Comparison of ENCODE assay signal across 18 cellular contexts in genomic region chr4:7744131-7744804, GRCh38.
A peak's percentile ranks its signal among the peaks of the same experiment; 100 is the strongest.
DNase-seq lines count a peak whose midpoint lies in the region; ATAC-seq, FAIRE-seq and TF ChIP-seq lines count a peak whose summit lies in the region.
"Had no signal": no experiment of that assay in that cellular context is flagged by ENCODE, and none has a peak within 500 bp of the region (broad histone marks: within the 10 kb centered on the region; RNA-seq: fewer than 3 reads in every experiment).

No MANE protein-coding gene starts in this region.

- no peak overlapping the region for H3K4me2 ChIP-seq in GM12878 (ENCODE audit: control insufficient read depth, insufficient read depth)
- H3K4me2 ChIP-seq: KMS-11 had no signal

- FAIRE-seq in GM12878 (lab: Jason Lieb, UNC), result no peak

- TF ChIP-seq POLR2A in GM12878 (IDR thresholded peaks at IDR 0.05; ENCODE audit: low read depth, low read length), result no peak

- no peak overlapping the region for H3K4me3 Mint-ChIP-seq in activated CD4-positive, alpha-beta T cell treated with anti-CD3 and anti-CD28 coated beads, Interleukin-2, amount 10 ng/mL, durations not matched to agents 7 days and 5 days
- H3K4me3 Mint-ChIP-seq: activated T-cell treated with anti-CD3 and anti-CD28 coated beads, Interleukin-2, amount 50 U/mL, for 4 hours had no signal

- no peak overlapping the region for H3K27ac Mint-ChIP-seq in activated CD4-positive, alpha-beta T cell treated with anti-CD3 and anti-CD28 coated beads, Interleukin-2, amount 10 ng/mL, durations not matched to agents 7 days and 5 days

- H3K4me3 ChIP-seq in right atrium auricular region (no peak overlapping the region), GM12878 (no peak overlapping the region), muscle layer of colon (ENCODE audit: low read depth in 1 of 2, low read length in 2 of 2) (no peak overlapping the region), brain microvascular endothelial cell (ENCODE audit: low read depth, low read length) (no peak overlapping the region)
- H3K4me3 ChIP-seq: cardiac muscle cell, esophagus squamous epithelium, ovary had no signal

- RAD21 ChIA-PET in GM12878 (lab: Charles Lee; ENCODE audit: unreplicated experiment), result no interaction called here

- POLR2A ChIA-PET in GM12878 (lab: Charles Lee) (no interaction called here), HEK293T (lab: Yijun Ruan, JAX) (no interaction called here)
- POLR2A ChIA-PET in activated CD4-positive, alpha-beta T cell treated with anti-CD3 and anti-CD28 coated beads, Interleukin-2, amount 10 ng/mL, durations not matched to agents 7 days and 5 days (lab: Charles Lee), result no interaction called here

- no peaks in the 10 kb centered on the region for H4K20me1 ChIP-seq in GM12878 (ENCODE audit: control insufficient read depth, insufficient read depth)

- ATAC-seq in Right ventricle myocardium superior (ENCODE audit: poor library complexity), result peak; percentile 56
- no peak; the same call in 2 of the 3 replicates for ATAC-seq in GM12878
- ATAC-seq in HG03045 (IDR thresholded peaks at IDR 0.05; ENCODE audit: unreplicated experiment), result no peak
- ATAC-seq: activated T-cell treated with anti-CD3 and anti-CD28 coated beads, Interleukin-2, amount 50 U/mL, for 4 hours; PC-3 had no signal

- H3K79me2 ChIP-seq in GM12878 (ENCODE audit: control insufficient read depth, insufficient read depth, low read length), result no peaks in the 10 kb centered on the region

- TF ChIP-seq EP300 in GM12878 (IDR thresholded peaks at IDR 0.05; ENCODE audit: borderline replicate concordance in 1 of 2, control insufficient read depth in 1 of 2, low read depth in 2 of 2, low read length in 2 of 2), result no peak

- no peaks in the 10 kb centered on the region for H3K36me3 Mint-ChIP-seq in activated CD4-positive, alpha-beta T cell treated with anti-CD3 and anti-CD28 coated beads, Interleukin-2, amount 10 ng/mL, durations not matched to agents 7 days and 5 days (ENCODE audit: low read depth)

- WGBS in GM12878 (ENCODE audit: insufficient coverage, insufficient replicate concordance, low lambda C conversion rate, missing lambda C conversion rate), result 64% methylated on average over 16 of the region's 16 CpGs

- no peaks in the 10 kb centered on the region for H3K27me3 Mint-ChIP-seq in activated CD4-positive, alpha-beta T cell treated with anti-CD3 and anti-CD28 coated beads, Interleukin-2, amount 10 ng/mL, durations not matched to agents 7 days and 5 days

- no peak overlapping the region for H3K27ac ChIP-seq in right atrium auricular region
- H3K27ac ChIP-seq in GM12878 (ENCODE audit: control insufficient read depth, insufficient read depth), result no peak overlapping the region
- peak overlapping the region; percentile 4 for H3K27ac ChIP-seq in muscle layer of colon (ENCODE audit: low read depth, low read length)
- no peak overlapping the region for H3K27ac ChIP-seq in brain microvascular endothelial cell
- H3K27ac ChIP-seq: cardiac muscle cell, esophagus squamous epithelium, KMS-11, ovary had no signal

- no peak overlapping the region for H2AFZ ChIP-seq in GM12878 (ENCODE audit: control insufficient read depth, low read depth, low read length)

- no peaks in the 10 kb centered on the region for H3K9me3 Mint-ChIP-seq in activated CD4-positive, alpha-beta T cell treated with anti-CD3 and anti-CD28 coated beads, Interleukin-2, amount 10 ng/mL, durations not matched to agents 7 days and 5 days
- H3K9me3 Mint-ChIP-seq: activated T-cell treated with anti-CD3 and anti-CD28 coated beads, Interleukin-2, amount 50 U/mL, for 4 hours had no signal

- H3K36me3 ChIP-seq in right atrium auricular region, result no peaks in the 10 kb centered on the region
- no peaks in the 10 kb centered on the region for H3K36me3 ChIP-seq in GM12878 (ENCODE audit: control insufficient read depth in 2 of 2, insufficient read depth in 2 of 2, low read length in 1 of 2)
- H3K36me3 ChIP-seq in muscle layer of colon (ENCODE audit: insufficient read depth, low read length), result no peaks in the 10 kb centered on the region
- H3K36me3 ChIP-seq in brain microvascular endothelial cell (replicated peaks), result no peaks in the 10 kb centered on the region
- H3K36me3 ChIP-seq: cardiac muscle cell, esophagus squamous epithelium, ovary had no signal

- no TSS peak for BruUV-seq in GM12878 (replicated peaks; lab: Mats Ljungman, UMichigan)

- H3K9ac ChIP-seq in GM12878 (ENCODE audit: control insufficient read depth, insufficient read depth, low read length), result no peak overlapping the region
- H3K9ac ChIP-seq in muscle layer of colon (ENCODE audit: low read length), result no peak overlapping the region
- H3K9ac ChIP-seq: KMS-11 had no signal

- H3K4me1 ChIP-seq in right atrium auricular region, result peaks cover 0 to 3% of the 10 kb centered on the region in 2 donors
- peaks cover 13% of the 10 kb centered on the region for H3K4me1 ChIP-seq in GM12878 (ENCODE audit: control insufficient read depth, insufficient read depth, low read length)
- H3K4me1 ChIP-seq in muscle layer of colon (ENCODE audit: insufficient read depth, low read length), result peaks cover 16% of the 10 kb centered on the region
- H3K4me1 ChIP-seq: esophagus squamous epithelium had no signal

- no peak for TF ChIP-seq CTCF in right atrium auricular region (IDR thresholded peaks at IDR 0.05)
- TF ChIP-seq CTCF in GM12878 (IDR thresholded peaks at IDR 0.05 in 2 of 3, conservative IDR thresholded peaks at IDR 0.05 in 1 of 3; ENCODE audit: control insufficient read depth in 2 of 3, extremely low read depth in 1 of 3, insufficient read depth in 1 of 3, low read depth in 3 of 3, low read length in 3 of 3), result no peak
- TF ChIP-seq CTCF in brain microvascular endothelial cell (IDR thresholded peaks at IDR 0.05; ENCODE audit: low read depth, low read length, missing control alignments), result no peak

- TF ChIP-seq RAD21 in GM12878 (IDR thresholded peaks at IDR 0.05; ENCODE audit: insufficient read depth, low read depth, low read length), result no peak

- SMC1A ChIA-PET in GM12878 (lab: Charles Lee; ENCODE audit: uncharacterized antibody, unreplicated experiment), result no interaction called here

- intact Hi-C loops in Right ventricle myocardium superior (cut with DNase I) (no loop called here), GM12878 (cut with micrococcal nuclease; ENCODE audit: unreplicated experiment) (no loop called here)

- H3K9me3 ChIP-seq in right atrium auricular region (no peaks in the 10 kb centered on the region), GM12878 (replicated peaks; ENCODE audit: control insufficient read depth, insufficient read depth, low read length) (no peaks in the 10 kb centered on the region), muscle layer of colon (ENCODE audit: low read length) (no peaks in the 10 kb centered on the region)
- H3K9me3 ChIP-seq: esophagus squamous epithelium, ovary had no signal

- DNase-seq in Right ventricle myocardium superior (no peak), right atrium auricular region (ENCODE audit: low spot score) (no peak), GM12878 (ENCODE audit: low read depth, low spot score) (no peak), HEK293T (ENCODE audit: extremely low spot score) (no peak), brain microvascular endothelial cell (no peak)
- DNase-seq in activated CD4-positive, alpha-beta T cell treated with anti-CD3 and anti-CD28 coated beads, Interleukin-2, amount 10 ng/mL, durations not matched to agents 7 days and 5 days, result no peak
- DNase-seq: activated CD4-positive, alpha-beta T cell treated with anti-CD3 and anti-CD28 coated beads, Interleukin-2, amount 50 U/mL, for 4 hours; activated T-cell treated with anti-CD3 and anti-CD28 coated beads, Interleukin-2, amount 50 U/mL, for 4 hours; esophagus squamous epithelium; islet precursor cell; NCI-H1436 treated with DMSO at 0.1 percent for 48 hours; ovary; PC-3; stimulated activated naive CD4-positive, alpha-beta T cell treated with Interleukin-2 at 50 U/mL for 16 hours had no signal

- in situ Hi-C loops in GM12878 (cut with MboI) (no loop called here), brain microvascular endothelial cell (cut with HindIII; ENCODE audit: low pct_ligation_motif_present, low sequenced_read_pairs) (no loop called here)

- H3K4me1 Mint-ChIP-seq in activated CD4-positive, alpha-beta T cell treated with anti-CD3 and anti-CD28 coated beads, Interleukin-2, amount 10 ng/mL, durations not matched to agents 7 days and 5 days, result peaks cover 4% of the 10 kb centered on the region

- CTCF ChIA-PET in GM12878 (lab: Yijun Ruan, JAX) (interaction anchor here (1.8 kb wide), 1 partner anchor 17 kb away, joined by 7 read pairs; no protein-coding TSS in a partner anchor), HEK293T (lab: Yijun Ruan, JAX) (no interaction called here)
- CTCF ChIA-PET in activated CD4-positive, alpha-beta T cell treated with anti-CD3 and anti-CD28 coated beads, Interleukin-2, amount 10 ng/mL, durations not matched to agents 7 days and 5 days (lab: Charles Lee), result interaction anchor here (0.8 kb wide), 1 partner anchor 12 kb away, joined by 4 read pairs; no protein-coding TSS in a partner anchor

- H3K27me3 ChIP-seq in right atrium auricular region (no peaks in the 10 kb centered on the region), GM12878 (replicated peaks in 1 of 2; ENCODE audit: control insufficient read depth in 2 of 2, insufficient read depth in 2 of 2, low read length in 1 of 2) (no peaks in the 10 kb centered on the region; a peak in 1 of 4 replicates), muscle layer of colon (ENCODE audit: control insufficient read depth in 1 of 2, insufficient read depth in 2 of 2, low read length in 2 of 2) (no peaks in the 10 kb centered on the region), brain microvascular endothelial cell (replicated peaks) (no peaks in the 10 kb centered on the region)
- H3K27me3 ChIP-seq: cardiac muscle cell, ovary had no signal

TF ChIP-seq in HEK293T, 16 proteins besides CTCF, POLR2A, EP300 and RAD21 (continues in another document):
- TF ChIP-seq FOXM1 (IDR thresholded peaks at IDR 0.05; ENCODE audit: borderline replicate concordance) (no peak), ZNF384 (IDR thresholded peaks at IDR 0.05) (no peak), CTBP1 (IDR thresholded peaks at IDR 0.05; ENCODE audit: borderline replicate concordance) (no peak), PKNOX1 (IDR thresholded peaks at IDR 0.05) (no peak), ELF4 (IDR thresholded peaks at IDR 0.05) (no peak), NFRKB (IDR thresholded peaks at IDR 0.05) (no peak), FOXK2 (IDR thresholded peaks at IDR 0.05) (no peak), LEF1 (IDR thresholded peaks at IDR 0.05; ENCODE audit: borderline replicate concordance) (no peak), ARNT (IDR thresholded peaks at IDR 0.05) (no peak), TARDBP (IDR thresholded peaks at IDR 0.05) (no peak), L3MBTL2 (conservative IDR thresholded peaks at IDR 0.05) (no peak)
